In genomic region chr12:98503343-98503592, GRCh38 we compare ENCODE assay signal across 8 cellular contexts. TPM values are rescaled to one million over a fixed set of nuclear protein-coding genes. Genes with fewer than 3 reads are reported as not detected.
DNase-seq lines count a peak whose midpoint lies in the region; ATAC-seq and TF ChIP-seq lines count a peak whose summit lies in the region.

No MANE protein-coding gene starts in this region.

- CTCF ChIA-PET in AG04450 (lab: Charles Lee), result interaction anchor here (1.0 kb wide), 1 partner anchor 79 kb away, joined by 3 read pairs; no protein-coding TSS in a partner anchor

- peak; percentile 88 for DNase-seq in AG04450 (ENCODE audit: low read depth, low spot score)
- peak; percentile 89 for DNase-seq in NCI-H345 treated with DMSO at 0.1 percent for 48 hours (lab: John Stamatoyannopoulos, UW; ENCODE audit: unreplicated experiment)
- peak; percentile 96 for DNase-seq in activated CD4-positive, alpha-beta T cell treated with anti-CD3 and anti-CD28 coated beads, Interleukin-2, amount 10 ng/mL, durations not matched to agents 24 days and 14 days
- DNase-seq in coronary artery (ENCODE audit: low spot score), result peak; percentile 93
- peak; percentile 96 for DNase-seq in left kidney (ENCODE audit: low read depth, low spot score)
- DNase-seq in stimulated activated CD4-positive, alpha-beta T cell treated with anti-CD3 and anti-CD28 coated beads, Interleukin-2, amount 100 ng/mL, for 24 hours, result peak; percentile 92 to 94

- intact Hi-C loops in activated CD4-positive, alpha-beta T cell treated with anti-CD3 and anti-CD28 coated beads, Interleukin-2, amount 10 ng/mL, durations not matched to agents 24 days and 14 days (cut with micrococcal nuclease), result loop anchor here (1.0 to 5.0 kb wide), 6 partner anchors 12 to 1596 kb away; partner anchors contain the start of genes APAF1, NEDD1 and SLC25A3

- H3K36me3 Mint-ChIP-seq in activated CD4-positive, alpha-beta T cell treated with anti-CD3 and anti-CD28 coated beads, Interleukin-2, amount 10 ng/mL, durations not matched to agents 24 days and 14 days (ENCODE audit: low read depth), result peaks cover 5% of the 10 kb centered on the region

- ATAC-seq in GM18861 (IDR thresholded peaks at IDR 0.05; ENCODE audit: unreplicated experiment) (peak; percentile 55), HG03103 (IDR thresholded peaks at IDR 0.05; ENCODE audit: low read depth, unreplicated experiment) (peak; percentile 44)

- H3K9me3 ChIP-seq in AG04450 (ENCODE audit: control insufficient read depth, insufficient read depth, low read length), result no peaks in the 10 kb centered on the region

- peaks cover 6% of the 10 kb centered on the region for H3K9me3 Mint-ChIP-seq in activated CD4-positive, alpha-beta T cell treated with anti-CD3 and anti-CD28 coated beads, Interleukin-2, amount 10 ng/mL, durations not matched to agents 24 days and 14 days

- H3K27ac ChIP-seq in AG04450 (ENCODE audit: low read depth, low read length) (peak overlapping the region; percentile 98), coronary artery (peak overlapping the region; percentile 84 to 93)

- POLR2A ChIA-PET in AG04450 (lab: Yijun Ruan, JAX), result interaction anchor here (0.6 to 1.0 kb wide), 5 partner anchors 12 to 141 kb away, joined by 3 to 12 read pairs (median 3); partner anchors contain the start of genes IKBIP and TMPO

- H3K4me3 Mint-ChIP-seq in activated CD4-positive, alpha-beta T cell treated with anti-CD3 and anti-CD28 coated beads, Interleukin-2, amount 10 ng/mL, durations not matched to agents 24 days and 14 days, result peak overlapping the region; percentile 92

- H3K4me3 ChIP-seq in AG04450 (ENCODE audit: low read depth, low read length) (peak overlapping the region; percentile 74), coronary artery (peak overlapping the region; percentile 75)

- no peaks in the 10 kb centered on the region for H3K27me3 ChIP-seq in AG04450 (ENCODE audit: control insufficient read depth, insufficient read depth, low read length)

- no peak for TF ChIP-seq CTCF in AG04450 (IDR thresholded peaks at IDR 0.05; ENCODE audit: low read depth, low read length)
- TF ChIP-seq CTCF in coronary artery (IDR thresholded peaks at IDR 0.05), result no peak

- peaks cover 28% of the 10 kb centered on the region for H3K4me1 Mint-ChIP-seq in activated CD4-positive, alpha-beta T cell treated with anti-CD3 and anti-CD28 coated beads, Interleukin-2, amount 10 ng/mL, durations not matched to agents 24 days and 14 days

- peak overlapping the region; percentile 99 for H3K27ac Mint-ChIP-seq in activated CD4-positive, alpha-beta T cell treated with anti-CD3 and anti-CD28 coated beads, Interleukin-2, amount 10 ng/mL, durations not matched to agents 24 days and 14 days

- H3K27me3 Mint-ChIP-seq in activated CD4-positive, alpha-beta T cell treated with anti-CD3 and anti-CD28 coated beads, Interleukin-2, amount 10 ng/mL, durations not matched to agents 24 days and 14 days, result peaks cover 7% of the 10 kb centered on the region

RNA-seq across cellular contexts. Expression of gene TMPO, which starts 12.1 kb away (rescaled TPM):
- 31.2 and 49.1 TPM in 2 replicates for polyA plus RNA-seq in AG04450 (2011; rRNA removed)
- polyA minus RNA-seq in AG04450 (2011; rRNA and poly(A)+ RNA removed), result 16.0 and 34.2 TPM in 2 replicates
- 326 and 353 TPM in 2 replicates for total RNA-seq in activated CD4-positive, alpha-beta T cell treated with anti-CD3 and anti-CD28 coated beads, Interleukin-2, amount 10 ng/mL, durations not matched to agents 24 days and 14 days

Comparison
In these comparisons a context has a peak if more than half of its experiments do, and no peak if none do; other contexts are left out.
1. Peak in every context shown above with its lines: DNase-seq, ATAC-seq, H3K4me3 ChIP-seq and H3K27ac ChIP-seq.